ENCODE assay signal across 8 cellular contexts in genomic region chr4:15681372-15682339, GRCh38. TPM values are rescaled to one million over a fixed set of nuclear protein-coding genes. Genes with fewer than 3 reads are reported as not detected.
DNase-seq lines count a peak whose midpoint lies in the region; ATAC-seq and TF ChIP-seq lines count a peak whose summit lies in the region.

Gene FAM200B, plus strand, starts transcription at chr4:15681827. Its CDS starts 5,151 bp downstream, at chr4:15686978.

- peak within 1 kb of the TSS; percentile 98 for H3K4me3 Mint-ChIP-seq in natural killer cell treated with Interleukin-12 subunit alpha and Interleukin-12 subunit beta and Interleukin-15 and Interleukin-18, amount 100 ng/mL, for 72 hours

- H3K27me3 ChIP-seq in H7 (ENCODE audit: control insufficient read depth, insufficient read depth, low read length) = no peaks in the 10 kb centered on the region

- H3K4me1 Mint-ChIP-seq in natural killer cell treated with Interleukin-12 subunit alpha and Interleukin-12 subunit beta and Interleukin-15 and Interleukin-18, amount 100 ng/mL, for 72 hours (ENCODE audit: low read depth in 2 of 2) = peaks cover 32 to 47% of the 10 kb centered on the region in 2 donors

- H3K36me3 ChIP-seq in H7 (replicated peaks; ENCODE audit: control insufficient read depth, insufficient read depth, low read length) = no peaks in the 10 kb centered on the region; the same call in 1 of the 2 replicates

- no peaks in the 10 kb centered on the region for H3K9me3 Mint-ChIP-seq in natural killer cell treated with Interleukin-12 subunit alpha and Interleukin-12 subunit beta and Interleukin-15 and Interleukin-18, amount 100 ng/mL, for 72 hours

- peak within 1 kb of the TSS; percentile 76 for H3K4me3 ChIP-seq in H7 (ENCODE audit: insufficient read depth, low read depth, low read length)
- H3K4me3 ChIP-seq in fibroblast of pulmonary artery (replicated peaks; ENCODE audit: low read depth, low read length) = peak within 1 kb of the TSS; percentile 82

- H3K36me3 Mint-ChIP-seq in natural killer cell treated with Interleukin-12 subunit alpha and Interleukin-12 subunit beta and Interleukin-15 and Interleukin-18, amount 100 ng/mL, for 72 hours = no peaks in the 10 kb centered on the region

- no peaks in the 10 kb centered on the region for H3K27me3 Mint-ChIP-seq in natural killer cell treated with Interleukin-12 subunit alpha and Interleukin-12 subunit beta and Interleukin-15 and Interleukin-18, amount 100 ng/mL, for 72 hours

- peak within 1 kb of the TSS; percentile 98 for H3K27ac Mint-ChIP-seq in natural killer cell treated with Interleukin-12 subunit alpha and Interleukin-12 subunit beta and Interleukin-15 and Interleukin-18, amount 100 ng/mL, for 72 hours

- peak; percentile 98 to 99 for ATAC-seq in natural killer cell treated with Interleukin-12 subunit alpha and Interleukin-12 subunit beta and Interleukin-15 and Interleukin-18, amount 100 ng/mL, for 72 hours
- peak; percentile 99 for ATAC-seq in stimulated activated naive CD8-positive, alpha-beta T cell treated with anti-CD3 and anti-CD28 coated beads, Interleukin-15, Interleukin-2, amounts not matched to agents 100 U/mL and 50 U/mL, for 24 hours

- peak; percentile 26 for TF ChIP-seq CTCF in fibroblast of pulmonary artery (IDR thresholded peaks at IDR 0.05; ENCODE audit: low read length, missing control alignments)

- DNase-seq in ELF-1 (ENCODE audit: low read depth, low spot score) = peak; percentile 100
- DNase-seq in H7 = peak; percentile 96
- DNase-seq in M059J (ENCODE audit: low read depth) = peak; percentile 99
- DNase-seq in SHP77 (lab: John Stamatoyannopoulos, UW) = peak; percentile 80 to 90
- DNase-seq in activated effector memory CD4-positive, alpha-beta T cell treated with Interleukin-2 at 50 U/mL for 16 hours = peak; percentile 93
- peak; percentile 99 for DNase-seq in fibroblast of pulmonary artery (ENCODE audit: low read depth)
- DNase-seq in natural killer cell treated with Interleukin-12 subunit alpha and Interleukin-12 subunit beta and Interleukin-15 and Interleukin-18, amount 100 ng/mL, for 72 hours (ENCODE audit: low spot score) = peak; percentile 97
- DNase-seq in stimulated activated naive CD8-positive, alpha-beta T cell treated with anti-CD3 and anti-CD28 coated beads, Interleukin-15, Interleukin-2, amounts not matched to agents 100 U/mL and 50 U/mL, for 24 hours = peak; percentile 100

RNA-seq across cellular contexts. Expression of gene FAM200B, which starts in this region (rescaled TPM):
- total RNA-seq in H7 (2014; rRNA removed; shearing (Covaris generic)) = 39.5 and 61.0 TPM in 2 replicates
- total RNA-seq in M059J (2014; rRNA removed; shearing (Covaris generic)) = 55.4 and 76.3 TPM in 2 replicates
- total RNA-seq in natural killer cell treated with Interleukin-12 subunit alpha and Interleukin-12 subunit beta and Interleukin-15 and Interleukin-18, amount 100 ng/mL, for 72 hours = 10 to 100 TPM; 10.7 to 11.0 TPM

Comparison
In these comparisons a context has a peak if more than half of its experiments do, and no peak if none do; other contexts are left out.
1. Peak in every context shown above with its lines: DNase-seq, ATAC-seq and H3K4me3 ChIP-seq.